Comparison of ENCODE assay signal across 6 cellular contexts in genomic region chrX:153110735-153111134, GRCh38. TPM values are rescaled to one million over a fixed set of nuclear protein-coding genes. Genes with fewer than 3 reads are reported as not detected.
"Had no signal": no experiment of that assay in that cellular context is flagged by ENCODE, and none has a peak within 500 bp of the region (broad histone marks: within the 10 kb centered on the region; RNA-seq: fewer than 3 reads in every experiment).

No MANE protein-coding gene starts in this region.

RNA-seq across cellular contexts. Expression of gene PNMA6A, which starts 38.5 kb away (rescaled TPM):
- total RNA-seq: PC-3, PC-9, SJCRH30, SJSA1 had no signal

RNA-seq across cellular contexts. Expression of gene PNMA3, which starts 54.5 kb away (rescaled TPM):
- total RNA-seq: OCI-LY7, PC-3, PC-9, RPMI7951, SJCRH30, SJSA1 had no signal
